In genomic region chr5:3642231-3642630, GRCh38 we compare ENCODE assay signal across 30 cellular contexts. TPM values are rescaled to one million over a fixed set of nuclear protein-coding genes. Genes with fewer than 3 reads are reported as not detected.
"Had no signal": no experiment of that assay in that cellular context is flagged by ENCODE, and none has a peak within 500 bp of the region (broad histone marks: within the 10 kb centered on the region; RNA-seq: fewer than 3 reads in every experiment).

No MANE protein-coding gene starts in this region.

- H3K27ac Mint-ChIP-seq: dendritic cell treated with granulocyte-macrophage colony-stimulating factor and Interleukin-4, amounts not matched to agents 40 ng/mL and 50 ng/mL, for 4 days; effector memory CD8-positive, alpha-beta T cell; endodermal cell; memory B cell; mesothelial cell of epicardium had no signal

- DNase-seq: cerebellar nuclear complex; colonic mucosa; cortex of kidney; effector CD8-positive, alpha-beta T cell; effector memory CD8-positive, alpha-beta T cell; endodermal cell; erythroblast; esophagus squamous epithelium; foreskin fibroblast; foreskin melanocyte; gastrocnemius medialis; glutamatergic neuron; heart right ventricle; hippocampal formation; kidney; kidney glomerular epithelial cell; left colon; left ventricle myocardium superior; mammary epithelial cell; mesendoderm; mucosa of descending colon had no signal

- H3K36me3 ChIP-seq: colonic mucosa, esophagus squamous epithelium, gastrocnemius medialis, heart right ventricle had no signal

- H3K4me1 Mint-ChIP-seq: endodermal cell, memory B cell, mesothelial cell of epicardium had no signal

- H3K27me3 Mint-ChIP-seq: dendritic cell treated with granulocyte-macrophage colony-stimulating factor and Interleukin-4, amounts not matched to agents 40 ng/mL and 50 ng/mL, for 4 days; effector memory CD8-positive, alpha-beta T cell had no signal

- H3K9me3 ChIP-seq: colonic mucosa, esophagus squamous epithelium, gastrocnemius medialis, heart right ventricle had no signal

- H3K4me3 Mint-ChIP-seq: dendritic cell treated with granulocyte-macrophage colony-stimulating factor and Interleukin-4, amounts not matched to agents 40 ng/mL and 50 ng/mL, for 4 days; effector memory CD8-positive, alpha-beta T cell; endodermal cell; memory B cell; mesothelial cell of epicardium had no signal

- H3K4me3 ChIP-seq: colonic mucosa, esophagus squamous epithelium, gastrocnemius medialis, heart right ventricle, lung, mucosa of descending colon had no signal

- H3K27me3 ChIP-seq: colonic mucosa, gastrocnemius medialis had no signal

- H3K36me3 Mint-ChIP-seq: memory B cell, mesothelial cell of epicardium had no signal

- H3K9me3 Mint-ChIP-seq: endodermal cell had no signal

- H3K27ac ChIP-seq: colonic mucosa, epithelial cell of prostate, esophagus squamous epithelium, gastrocnemius medialis, heart right ventricle had no signal

- H3K4me1 ChIP-seq: colonic mucosa, esophagus squamous epithelium, gastrocnemius medialis, heart right ventricle had no signal

- ATAC-seq: effector memory CD8-positive, alpha-beta T cell; esophagus mucosa; gastrocnemius medialis; heart right ventricle; left colon; left lobe of liver; left ventricle myocardium superior; mucosa of descending colon had no signal

RNA-seq across cellular contexts. Expression of gene IRX1, which starts 46.6 kb away (rescaled TPM):
- total RNA-seq: colonic mucosa, dermis microvascular lymphatic vessel endothelial cell, gastrocnemius medialis, left colon, left lobe of liver, left ventricle myocardium superior, mucosa of descending colon, myocyte had no signal
